ENCODE assay signal across 31 cellular contexts in the genomic region with DNA sequence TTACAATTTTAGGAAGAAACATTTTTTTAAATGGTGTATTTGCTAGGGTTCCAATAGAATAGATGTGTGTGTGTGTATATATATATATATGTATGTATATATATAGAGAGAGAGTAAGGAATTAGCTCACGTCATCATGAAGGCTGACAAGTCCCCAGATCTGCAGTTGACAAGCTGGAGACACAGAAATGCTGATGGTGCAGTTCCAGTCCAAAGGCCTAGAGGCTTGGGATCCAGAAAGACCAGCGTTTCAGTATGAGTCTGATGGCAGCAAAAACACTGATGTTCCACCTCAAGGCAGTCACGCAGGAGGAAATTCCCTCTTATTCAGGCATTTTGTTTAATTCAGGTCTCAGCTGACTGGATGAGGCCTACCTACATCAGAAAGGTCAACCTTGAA.
"Had no signal": no experiment of that assay in that cellular context is flagged by ENCODE, and none has a peak within 500 bp of the region (broad histone marks: within the 10 kb centered on the region; RNA-seq: fewer than 3 reads in every experiment).

No MANE protein-coding gene starts in this region.

- H3K4me3 ChIP-seq: coronary artery, dorsolateral prefrontal cortex, esophagus muscularis mucosa, gastrocnemius medialis, heart left ventricle had no signal

- H3K27ac Mint-ChIP-seq: activated CD4-positive, alpha-beta T cell treated with anti-CD3 and anti-CD28 coated beads for 36 hours; activated CD4-positive, alpha-beta T cell treated with anti-CD3 and anti-CD28 coated beads, Interleukin-2, amount 10 ng/mL, durations not matched to agents 24 days and 14 days; activated CD8-positive, alpha-beta T cell treated with anti-CD3 and anti-CD28 coated beads for 36 hours; activated naive CD8-positive, alpha-beta T cell; activated T-helper 17 cell treated with anti-CD3 and anti-CD28 coated beads, Interleukin-2, amount 50 U/mL, for 72 hours; dendritic cell treated with granulocyte-macrophage colony-stimulating factor and Interleukin-4, amounts not matched to agents 40 ng/mL and 50 ng/mL, for 4 days; endodermal cell had no signal

- H3K27me3 Mint-ChIP-seq: activated CD4-positive, alpha-beta T cell treated with anti-CD3 and anti-CD28 coated beads for 36 hours; activated CD4-positive, alpha-beta T cell treated with anti-CD3 and anti-CD28 coated beads, Interleukin-2, amount 10 ng/mL, durations not matched to agents 24 days and 14 days; activated CD8-positive, alpha-beta T cell treated with anti-CD3 and anti-CD28 coated beads for 36 hours; activated naive CD8-positive, alpha-beta T cell; activated T-helper 17 cell treated with anti-CD3 and anti-CD28 coated beads, Interleukin-2, amount 50 U/mL, for 72 hours; central memory CD8-positive, alpha-beta T cell; dendritic cell treated with granulocyte-macrophage colony-stimulating factor and Interleukin-4, amounts not matched to agents 40 ng/mL and 50 ng/mL, for 4 days had no signal

- H3K9me3 ChIP-seq: esophagus muscularis mucosa, gastrocnemius medialis, heart left ventricle had no signal

- H3K27me3 ChIP-seq: brain microvascular endothelial cell, dorsolateral prefrontal cortex, esophagus muscularis mucosa, foreskin keratinocyte, gastrocnemius medialis, heart left ventricle had no signal

- H3K36me3 Mint-ChIP-seq: activated naive CD8-positive, alpha-beta T cell had no signal

- FAIRE-seq: astrocyte, bronchial epithelial cell had no signal

- H3K4me1 Mint-ChIP-seq: activated CD4-positive, alpha-beta T cell treated with anti-CD3 and anti-CD28 coated beads for 36 hours; activated CD4-positive, alpha-beta T cell treated with anti-CD3 and anti-CD28 coated beads, Interleukin-2, amount 10 ng/mL, durations not matched to agents 24 days and 14 days; activated T-helper 17 cell treated with anti-CD3 and anti-CD28 coated beads, Interleukin-2, amount 50 U/mL, for 72 hours; central memory CD8-positive, alpha-beta T cell; endodermal cell had no signal

- ATAC-seq: activated CD4-positive, alpha-beta T cell treated with anti-CD3 and anti-CD28 coated beads for 36 hours; activated CD8-positive, alpha-beta T cell treated with anti-CD3 and anti-CD28 coated beads for 36 hours; activated T-cell treated with anti-CD3 and anti-CD28 coated beads, Interleukin-2, amount 50 U/mL, for 4 hours; activated T-helper 17 cell treated with anti-CD3 and anti-CD28 coated beads, Interleukin-2, amount 50 U/mL, for 72 hours; foreskin keratinocyte; gastrocnemius medialis; heart left ventricle had no signal

- H3K4me1 ChIP-seq: esophagus muscularis mucosa, foreskin keratinocyte, gastrocnemius medialis, heart left ventricle had no signal

- H3K27ac ChIP-seq: brain microvascular endothelial cell, coronary artery, dorsolateral prefrontal cortex, esophagus muscularis mucosa, foreskin keratinocyte, gastrocnemius medialis, heart left ventricle had no signal

- DNase-seq: activated CD4-positive, alpha-beta T cell treated with anti-CD3 and anti-CD28 coated beads for 36 hours; activated CD4-positive, alpha-beta T cell treated with anti-CD3 and anti-CD28 coated beads, Interleukin-2, amount 10 ng/mL, durations not matched to agents 24 days and 14 days; activated CD4-positive, alpha-beta T cell treated with anti-CD3 and anti-CD28 coated beads, Interleukin-2, amount 50 U/mL, for 4 hours; activated CD4-positive, CD25-positive, alpha-beta regulatory T cell; activated CD4-positive, CD25-positive, alpha-beta regulatory T cell treated with anti-CD3 and anti-CD28 coated beads, Interleukin-2, amount 50 U/mL, for 72 hours; activated CD8-positive, alpha-beta memory T cell treated with anti-CD3 and anti-CD28 coated beads for 24 hours; activated CD8-positive, alpha-beta T cell treated with anti-CD3 and anti-CD28 coated beads for 36 hours; activated effector memory CD4-positive, alpha-beta T cell treated with Interleukin-2 at 50 U/mL for 16 hours; activated gamma-delta T cell treated with Interleukin-2 at 50 U/mL for 16 hours; activated naive CD4-positive, alpha-beta T cell treated with anti-CD3 and anti-CD28 coated beads, Interleukin-2, amount 50 U/mL, for 16 hours; activated naive CD4-positive, alpha-beta T cell treated with Interleukin-2 at 50 U/mL for 16 hours; activated T-cell treated with anti-CD3 and anti-CD28 coated beads, Interleukin-2, amount 50 U/mL, for 4 hours; amniotic stem cell; anterior cingulate cortex; brain microvascular endothelial cell; dorsolateral prefrontal cortex; effector memory CD4-positive, alpha-beta T cell; endodermal cell; gastrocnemius medialis; glutamatergic neuron; heart left ventricle; T-helper 2 cell had no signal

- H3K4me3 Mint-ChIP-seq: activated CD4-positive, alpha-beta T cell treated with anti-CD3 and anti-CD28 coated beads for 36 hours; activated CD4-positive, alpha-beta T cell treated with anti-CD3 and anti-CD28 coated beads, Interleukin-2, amount 10 ng/mL, durations not matched to agents 24 days and 14 days; activated CD8-positive, alpha-beta T cell treated with anti-CD3 and anti-CD28 coated beads for 36 hours; activated naive CD8-positive, alpha-beta T cell; activated T-cell treated with anti-CD3 and anti-CD28 coated beads, Interleukin-2, amount 50 U/mL, for 4 hours; activated T-helper 17 cell treated with anti-CD3 and anti-CD28 coated beads, Interleukin-2, amount 50 U/mL, for 72 hours; central memory CD8-positive, alpha-beta T cell; dendritic cell treated with granulocyte-macrophage colony-stimulating factor and Interleukin-4, amounts not matched to agents 40 ng/mL and 50 ng/mL, for 4 days; endodermal cell had no signal

- H3K9me3 Mint-ChIP-seq: activated CD4-positive, alpha-beta T cell treated with anti-CD3 and anti-CD28 coated beads, Interleukin-2, amount 10 ng/mL, durations not matched to agents 24 days and 14 days; activated T-cell treated with anti-CD3 and anti-CD28 coated beads, Interleukin-2, amount 50 U/mL, for 4 hours; activated T-helper 17 cell treated with anti-CD3 and anti-CD28 coated beads, Interleukin-2, amount 50 U/mL, for 72 hours; dendritic cell treated with granulocyte-macrophage colony-stimulating factor and Interleukin-4, amounts not matched to agents 40 ng/mL and 50 ng/mL, for 4 days had no signal

- H3K36me3 ChIP-seq: brain microvascular endothelial cell, esophagus muscularis mucosa, gastrocnemius medialis, heart left ventricle had no signal
